ENCODE assay signal across 1 cellular context in the genomic region with DNA sequence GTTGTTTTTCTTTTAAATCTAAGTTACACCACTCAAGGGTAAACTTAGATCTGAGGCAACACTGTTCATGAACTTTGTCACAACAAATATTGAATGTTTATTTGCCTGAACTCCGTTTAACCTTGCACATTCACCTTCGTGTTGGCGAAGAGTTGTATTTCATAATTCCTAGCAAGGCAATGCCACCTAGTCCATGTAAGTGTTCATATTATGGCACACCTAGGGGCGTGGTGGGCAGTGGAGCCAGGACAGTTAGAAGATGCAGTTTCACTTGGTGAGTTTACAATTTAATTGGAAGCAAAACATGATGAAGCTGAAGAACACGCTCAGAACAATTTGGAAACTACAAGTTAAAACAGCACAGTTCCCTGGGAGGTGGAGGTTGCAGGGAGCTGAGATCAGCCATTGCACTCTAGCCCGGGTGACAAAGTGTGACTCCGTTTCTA.
TF ChIP-seq lines count a peak whose summit lies in the region.

No MANE protein-coding gene starts in this region.

TF ChIP-seq in HepG2, 621 proteins besides CTCF, POLR2A, EP300 and RAD21 (continued from another document and continues in another):
- TF ChIP-seq, protein P1, sequence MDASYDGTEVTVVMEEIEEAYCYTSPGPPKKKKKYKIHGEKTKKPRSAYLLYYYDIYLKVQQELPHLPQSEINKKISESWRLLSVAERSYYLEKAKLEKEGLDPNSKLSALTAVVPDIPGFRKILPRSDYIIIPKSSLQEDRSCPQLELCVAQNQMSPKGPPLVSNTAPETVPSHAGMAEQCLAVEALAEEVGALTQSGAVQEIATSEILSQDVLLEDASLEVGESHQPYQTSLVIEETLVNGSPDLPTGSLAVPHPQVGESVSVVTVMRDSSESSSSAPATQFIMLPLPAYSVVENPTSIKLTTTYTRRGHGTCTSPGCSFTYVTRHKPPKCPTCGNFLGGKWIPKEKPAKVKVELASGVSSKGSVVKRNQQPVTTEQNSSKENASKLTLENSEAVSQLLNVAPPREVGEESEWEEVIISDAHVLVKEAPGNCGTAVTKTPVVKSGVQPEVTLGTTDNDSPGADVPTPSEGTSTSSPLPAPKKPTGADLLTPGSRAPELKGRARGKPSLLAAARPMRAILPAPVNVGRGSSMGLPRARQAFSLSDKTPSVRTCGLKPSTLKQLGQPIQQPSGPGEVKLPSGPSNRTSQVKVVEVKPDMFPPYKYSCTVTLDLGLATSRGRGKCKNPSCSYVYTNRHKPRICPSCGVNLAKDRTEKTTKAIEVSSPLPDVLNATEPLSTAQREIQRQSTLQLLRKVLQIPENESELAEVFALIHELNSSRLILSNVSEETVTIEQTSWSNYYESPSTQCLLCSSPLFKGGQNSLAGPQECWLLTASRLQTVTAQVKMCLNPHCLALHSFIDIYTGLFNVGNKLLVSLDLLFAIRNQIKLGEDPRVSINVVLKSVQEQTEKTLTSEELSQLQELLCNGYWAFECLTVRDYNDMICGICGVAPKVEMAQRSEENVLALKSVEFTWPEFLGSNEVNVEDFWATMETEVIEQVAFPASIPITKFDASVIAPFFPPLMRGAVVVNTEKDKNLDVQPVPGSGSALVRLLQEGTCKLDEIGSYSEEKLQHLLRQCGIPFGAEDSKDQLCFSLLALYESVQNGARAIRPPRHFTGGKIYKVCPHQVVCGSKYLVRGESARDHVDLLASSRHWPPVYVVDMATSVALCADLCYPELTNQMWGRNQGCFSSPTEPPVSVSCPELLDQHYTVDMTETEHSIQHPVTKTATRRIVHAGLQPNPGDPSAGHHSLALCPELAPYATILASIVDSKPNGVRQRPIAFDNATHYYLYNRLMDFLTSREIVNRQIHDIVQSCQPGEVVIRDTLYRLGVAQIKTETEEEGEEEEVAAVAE (CRISPR knock-in tag; IDR thresholded peaks at IDR 0.05; ENCODE audit: borderline replicate concordance), result peak; percentile 34; the same call in 1 of the 2 replicates
- TF ChIP-seq, protein P2, sequence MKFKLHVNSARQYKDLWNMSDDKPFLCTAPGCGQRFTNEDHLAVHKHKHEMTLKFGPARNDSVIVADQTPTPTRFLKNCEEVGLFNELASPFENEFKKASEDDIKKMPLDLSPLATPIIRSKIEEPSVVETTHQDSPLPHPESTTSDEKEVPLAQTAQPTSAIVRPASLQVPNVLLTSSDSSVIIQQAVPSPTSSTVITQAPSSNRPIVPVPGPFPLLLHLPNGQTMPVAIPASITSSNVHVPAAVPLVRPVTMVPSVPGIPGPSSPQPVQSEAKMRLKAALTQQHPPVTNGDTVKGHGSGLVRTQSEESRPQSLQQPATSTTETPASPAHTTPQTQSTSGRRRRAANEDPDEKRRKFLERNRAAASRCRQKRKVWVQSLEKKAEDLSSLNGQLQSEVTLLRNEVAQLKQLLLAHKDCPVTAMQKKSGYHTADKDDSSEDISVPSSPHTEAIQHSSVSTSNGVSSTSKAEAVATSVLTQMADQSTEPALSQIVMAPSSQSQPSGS (CRISPR knock-in tag; IDR thresholded peaks at IDR 0.05), result peak; percentile 93
- TF ChIP-seq, protein P3, sequence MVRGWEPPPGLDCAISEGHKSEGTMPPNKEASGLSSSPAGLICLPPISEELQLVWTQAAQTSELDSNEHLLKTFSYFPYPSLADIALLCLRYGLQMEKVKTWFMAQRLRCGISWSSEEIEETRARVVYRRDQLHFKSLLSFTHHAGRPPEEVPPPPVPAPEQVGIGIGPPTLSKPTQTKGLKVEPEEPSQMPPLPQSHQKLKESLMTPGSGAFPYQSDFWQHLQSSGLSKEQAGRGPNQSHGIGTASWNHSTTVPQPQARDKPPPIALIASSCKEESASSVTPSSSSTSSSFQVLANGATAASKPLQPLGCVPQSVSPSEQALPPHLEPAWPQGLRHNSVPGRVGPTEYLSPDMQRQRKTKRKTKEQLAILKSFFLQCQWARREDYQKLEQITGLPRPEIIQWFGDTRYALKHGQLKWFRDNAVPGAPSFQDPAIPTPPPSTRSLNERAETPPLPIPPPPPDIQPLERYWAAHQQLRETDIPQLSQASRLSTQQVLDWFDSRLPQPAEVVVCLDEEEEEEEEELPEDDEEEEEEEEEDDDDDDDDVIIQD (CRISPR knock-in tag; IDR thresholded peaks at IDR 0.05; ENCODE audit: low read depth), result peak; percentile 90; the same call in 1 of the 2 replicates
- TF ChIP-seq SIN3B (IDR thresholded peaks at IDR 0.05; ENCODE audit: low read length), result no peak
- no peak for TF ChIP-seq ZNF672 (CRISPR knock-in tag; IDR thresholded peaks at IDR 0.05)
- no peak for TF ChIP-seq ZNF121 (CRISPR knock-in tag; IDR thresholded peaks at IDR 0.05)
- TF ChIP-seq, protein P4, sequence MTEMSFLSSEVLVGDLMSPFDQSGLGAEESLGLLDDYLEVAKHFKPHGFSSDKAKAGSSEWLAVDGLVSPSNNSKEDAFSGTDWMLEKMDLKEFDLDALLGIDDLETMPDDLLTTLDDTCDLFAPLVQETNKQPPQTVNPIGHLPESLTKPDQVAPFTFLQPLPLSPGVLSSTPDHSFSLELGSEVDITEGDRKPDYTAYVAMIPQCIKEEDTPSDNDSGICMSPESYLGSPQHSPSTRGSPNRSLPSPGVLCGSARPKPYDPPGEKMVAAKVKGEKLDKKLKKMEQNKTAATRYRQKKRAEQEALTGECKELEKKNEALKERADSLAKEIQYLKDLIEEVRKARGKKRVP (CRISPR knock-in tag; IDR thresholded peaks at IDR 0.05), result peak in 1 of 2 experiments; percentile 92; a peak in 2 of 4 replicates
- peak; percentile 93 for TF ChIP-seq ELF3 (CRISPR knock-in tag; IDR thresholded peaks at IDR 0.05)
- TF ChIP-seq, protein P5, sequence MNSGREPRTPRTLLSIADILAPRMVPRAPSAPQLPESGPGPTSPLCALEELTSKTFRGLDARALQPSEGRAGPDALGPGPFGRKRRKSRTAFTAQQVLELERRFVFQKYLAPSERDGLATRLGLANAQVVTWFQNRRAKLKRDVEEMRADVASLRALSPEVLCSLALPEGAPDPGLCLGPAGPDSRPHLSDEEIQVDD (CRISPR knock-in tag; IDR thresholded peaks at IDR 0.05; ENCODE audit: borderline replicate concordance), result no peak
- peak; percentile 96 for TF ChIP-seq ISL2 (CRISPR knock-in tag; IDR thresholded peaks at IDR 0.05)
- TF ChIP-seq NCOA2 (CRISPR knock-in tag; IDR thresholded peaks at IDR 0.05), result peak; percentile 99
- no peak for TF ChIP-seq ETV6 (CRISPR knock-in tag; conservative IDR thresholded peaks at IDR 0.05)
- TF ChIP-seq, protein P6, sequence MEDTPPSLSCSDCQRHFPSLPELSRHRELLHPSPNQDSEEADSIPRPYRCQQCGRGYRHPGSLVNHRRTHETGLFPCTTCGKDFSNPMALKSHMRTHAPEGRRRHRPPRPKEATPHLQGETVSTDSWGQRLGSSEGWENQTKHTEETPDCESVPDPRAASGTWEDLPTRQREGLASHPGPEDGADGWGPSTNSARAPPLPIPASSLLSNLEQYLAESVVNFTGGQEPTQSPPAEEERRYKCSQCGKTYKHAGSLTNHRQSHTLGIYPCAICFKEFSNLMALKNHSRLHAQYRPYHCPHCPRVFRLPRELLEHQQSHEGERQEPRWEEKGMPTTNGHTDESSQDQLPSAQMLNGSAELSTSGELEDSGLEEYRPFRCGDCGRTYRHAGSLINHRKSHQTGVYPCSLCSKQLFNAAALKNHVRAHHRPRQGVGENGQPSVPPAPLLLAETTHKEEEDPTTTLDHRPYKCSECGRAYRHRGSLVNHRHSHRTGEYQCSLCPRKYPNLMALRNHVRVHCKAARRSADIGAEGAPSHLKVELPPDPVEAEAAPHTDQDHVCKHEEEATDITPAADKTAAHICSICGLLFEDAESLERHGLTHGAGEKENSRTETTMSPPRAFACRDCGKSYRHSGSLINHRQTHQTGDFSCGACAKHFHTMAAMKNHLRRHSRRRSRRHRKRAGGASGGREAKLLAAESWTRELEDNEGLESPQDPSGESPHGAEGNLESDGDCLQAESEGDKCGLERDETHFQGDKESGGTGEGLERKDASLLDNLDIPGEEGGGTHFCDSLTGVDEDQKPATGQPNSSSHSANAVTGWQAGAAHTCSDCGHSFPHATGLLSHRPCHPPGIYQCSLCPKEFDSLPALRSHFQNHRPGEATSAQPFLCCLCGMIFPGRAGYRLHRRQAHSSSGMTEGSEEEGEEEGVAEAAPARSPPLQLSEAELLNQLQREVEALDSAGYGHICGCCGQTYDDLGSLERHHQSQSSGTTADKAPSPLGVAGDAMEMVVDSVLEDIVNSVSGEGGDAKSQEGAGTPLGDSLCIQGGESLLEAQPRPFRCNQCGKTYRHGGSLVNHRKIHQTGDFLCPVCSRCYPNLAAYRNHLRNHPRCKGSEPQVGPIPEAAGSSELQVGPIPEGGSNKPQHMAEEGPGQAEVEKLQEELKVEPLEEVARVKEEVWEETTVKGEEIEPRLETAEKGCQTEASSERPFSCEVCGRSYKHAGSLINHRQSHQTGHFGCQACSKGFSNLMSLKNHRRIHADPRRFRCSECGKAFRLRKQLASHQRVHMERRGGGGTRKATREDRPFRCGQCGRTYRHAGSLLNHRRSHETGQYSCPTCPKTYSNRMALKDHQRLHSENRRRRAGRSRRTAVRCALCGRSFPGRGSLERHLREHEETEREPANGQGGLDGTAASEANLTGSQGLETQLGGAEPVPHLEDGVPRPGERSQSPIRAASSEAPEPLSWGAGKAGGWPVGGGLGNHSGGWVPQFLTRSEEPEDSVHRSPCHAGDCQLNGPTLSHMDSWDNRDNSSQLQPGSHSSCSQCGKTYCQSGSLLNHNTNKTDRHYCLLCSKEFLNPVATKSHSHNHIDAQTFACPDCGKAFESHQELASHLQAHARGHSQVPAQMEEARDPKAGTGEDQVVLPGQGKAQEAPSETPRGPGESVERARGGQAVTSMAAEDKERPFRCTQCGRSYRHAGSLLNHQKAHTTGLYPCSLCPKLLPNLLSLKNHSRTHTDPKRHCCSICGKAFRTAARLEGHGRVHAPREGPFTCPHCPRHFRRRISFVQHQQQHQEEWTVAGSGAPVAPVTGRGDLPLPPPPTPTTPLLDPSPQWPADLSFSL (CRISPR knock-in tag; IDR thresholded peaks at IDR 0.05), result peak; percentile 32; the same call in 1 of the 2 replicates
- TF ChIP-seq MED1 (CRISPR knock-in tag; IDR thresholded peaks at IDR 0.05), result peak; percentile 98
- no peak for TF ChIP-seq ATM (IDR thresholded peaks at IDR 0.05; ENCODE audit: borderline replicate concordance)
- peak; percentile 100 for TF ChIP-seq RARA (CRISPR knock-in tag; IDR thresholded peaks at IDR 0.05)
- TF ChIP-seq, protein P7, sequence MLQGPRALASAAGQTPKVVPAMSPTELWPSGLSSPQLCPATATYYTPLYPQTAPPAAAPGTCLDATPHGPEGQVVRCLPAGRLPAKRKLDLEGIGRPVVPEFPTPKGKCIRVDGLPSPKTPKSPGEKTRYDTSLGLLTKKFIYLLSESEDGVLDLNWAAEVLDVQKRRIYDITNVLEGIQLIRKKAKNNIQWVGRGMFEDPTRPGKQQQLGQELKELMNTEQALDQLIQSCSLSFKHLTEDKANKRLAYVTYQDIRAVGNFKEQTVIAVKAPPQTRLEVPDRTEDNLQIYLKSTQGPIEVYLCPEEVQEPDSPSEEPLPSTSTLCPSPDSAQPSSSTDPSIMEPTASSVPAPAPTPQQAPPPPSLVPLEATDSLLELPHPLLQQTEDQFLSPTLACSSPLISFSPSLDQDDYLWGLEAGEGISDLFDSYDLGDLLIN (CRISPR knock-in tag; IDR thresholded peaks at IDR 0.05; ENCODE audit: borderline replicate concordance), result no peak
- no peak for TF ChIP-seq SP4 (CRISPR knock-in tag; IDR thresholded peaks at IDR 0.05)
- TF ChIP-seq KAT8 (CRISPR knock-in tag; IDR thresholded peaks at IDR 0.05), result peak; percentile 67
- TF ChIP-seq FOXJ3 (CRISPR knock-in tag; IDR thresholded peaks at IDR 0.05; ENCODE audit: borderline replicate concordance), result peak; percentile 99
- no peak for TF ChIP-seq EZH2 (conservative IDR thresholded peaks at IDR 0.05; ENCODE audit: low read depth, low read length)
- no peak for TF ChIP-seq TBP (CRISPR knock-in tag; IDR thresholded peaks at IDR 0.05)
- 0 out of 2 replicates have a peak, but pooled peaks have one; percentile 17 for TF ChIP-seq PHF8 (CRISPR knock-in tag; IDR thresholded peaks at IDR 0.05)
- peak; percentile 91; the same call in 1 of the 2 replicates for TF ChIP-seq NFIC (IDR thresholded peaks at IDR 0.05; ENCODE audit: low read length)
- TF ChIP-seq, protein P8, sequence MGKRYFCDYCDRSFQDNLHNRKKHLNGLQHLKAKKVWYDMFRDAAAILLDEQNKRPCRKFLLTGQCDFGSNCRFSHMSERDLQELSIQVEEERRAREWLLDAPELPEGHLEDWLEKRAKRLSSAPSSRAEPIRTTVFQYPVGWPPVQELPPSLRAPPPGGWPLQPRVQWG (CRISPR knock-in tag; IDR thresholded peaks at IDR 0.05; ENCODE audit: borderline replicate concordance, low read depth), result no peak
- TF ChIP-seq KLF12 (CRISPR knock-in tag; IDR thresholded peaks at IDR 0.05; ENCODE audit: borderline replicate concordance), result peak; percentile 72; the same call in 1 of the 2 replicates
- peak; percentile 93 for TF ChIP-seq FOXK1 (CRISPR knock-in tag; IDR thresholded peaks at IDR 0.05; ENCODE audit: borderline replicate concordance, low read depth)
- TF ChIP-seq PCBP1 (IDR thresholded peaks at IDR 0.05; ENCODE audit: borderline replicate concordance, low read depth, low read length), result no peak
- no peak for TF ChIP-seq MYC (CRISPR knock-in tag; IDR thresholded peaks at IDR 0.05; ENCODE audit: borderline replicate concordance)
- peak; percentile 77; the same call in 1 of the 2 replicates for TF ChIP-seq THAP11 (CRISPR knock-in tag; IDR thresholded peaks at IDR 0.05)
- TF ChIP-seq KMT2B (CRISPR knock-in tag; IDR thresholded peaks at IDR 0.05), result peak; percentile 56; the same call in 1 of the 2 replicates
- TF ChIP-seq ZNF430 (CRISPR knock-in tag; IDR thresholded peaks at IDR 0.05), result peak; percentile 66
- no peak for TF ChIP-seq ATRX (CRISPR knock-in tag; IDR thresholded peaks at IDR 0.05; ENCODE audit: borderline replicate concordance)
- TF ChIP-seq, protein P9, sequence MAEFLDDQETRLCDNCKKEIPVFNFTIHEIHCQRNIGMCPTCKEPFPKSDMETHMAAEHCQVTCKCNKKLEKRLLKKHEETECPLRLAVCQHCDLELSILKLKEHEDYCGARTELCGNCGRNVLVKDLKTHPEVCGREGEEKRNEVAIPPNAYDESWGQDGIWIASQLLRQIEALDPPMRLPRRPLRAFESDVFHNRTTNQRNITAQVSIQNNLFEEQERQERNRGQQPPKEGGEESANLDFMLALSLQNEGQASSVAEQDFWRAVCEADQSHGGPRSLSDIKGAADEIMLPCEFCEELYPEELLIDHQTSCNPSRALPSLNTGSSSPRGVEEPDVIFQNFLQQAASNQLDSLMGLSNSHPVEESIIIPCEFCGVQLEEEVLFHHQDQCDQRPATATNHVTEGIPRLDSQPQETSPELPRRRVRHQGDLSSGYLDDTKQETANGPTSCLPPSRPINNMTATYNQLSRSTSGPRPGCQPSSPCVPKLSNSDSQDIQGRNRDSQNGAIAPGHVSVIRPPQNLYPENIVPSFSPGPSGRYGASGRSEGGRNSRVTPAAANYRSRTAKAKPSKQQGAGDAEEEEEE (CRISPR knock-in tag; IDR thresholded peaks at IDR 0.05; ENCODE audit: borderline replicate concordance), result no peak
